ENCODE assay signal across 1 cellular context in the genomic region with DNA sequence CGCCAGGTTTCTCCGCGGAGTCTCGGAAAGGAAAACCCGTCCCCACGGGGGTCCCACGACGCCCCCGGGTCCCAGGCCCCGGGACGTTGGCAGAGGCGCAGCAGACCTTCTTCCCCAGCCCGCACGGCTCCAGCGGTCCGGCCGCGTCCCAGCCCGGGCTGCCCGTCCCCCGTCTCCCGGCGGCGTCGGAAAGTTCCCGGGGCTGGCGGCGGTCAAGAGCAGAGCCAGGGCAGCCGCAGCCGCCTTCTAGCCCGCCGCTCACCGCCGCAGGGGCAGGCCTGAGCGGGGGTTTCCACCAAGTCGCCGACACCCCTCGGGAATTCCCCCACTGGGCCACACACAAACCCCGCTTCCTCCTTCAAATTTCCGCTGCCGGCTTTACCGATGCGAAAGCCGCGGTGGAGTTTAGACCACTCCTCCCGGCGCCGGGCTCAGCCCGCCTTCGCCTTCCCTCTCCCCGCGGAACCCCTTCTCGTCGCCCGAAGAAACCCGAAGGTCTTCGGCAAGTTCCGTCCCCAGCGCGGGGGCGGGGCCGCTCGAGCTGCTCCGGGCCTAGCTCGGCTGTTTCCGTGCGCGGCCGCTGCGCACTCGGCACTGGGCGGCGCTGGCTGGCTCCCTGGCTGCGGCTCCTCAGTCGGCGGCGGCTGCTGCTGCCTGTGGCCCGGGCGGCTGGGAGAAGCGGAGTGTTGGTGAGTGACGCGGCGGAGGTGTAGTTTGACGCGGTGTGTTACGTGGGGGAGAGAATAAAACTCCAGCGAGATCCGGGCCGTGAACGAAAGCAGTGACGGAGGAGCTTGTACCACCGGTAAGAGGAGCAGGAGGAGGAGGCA.
TF ChIP-seq lines count a peak whose summit lies in the region.

A gene (plus strand): TSS at position 633 of the 830 bp plus-strand sequence. CDS start 25,674 bp downstream, outside the sequence.

TF ChIP-seq in HepG2, 621 proteins besides CTCF, POLR2A, EP300 and RAD21 (continued from another document and continues in another):
- TF ChIP-seq, protein P1, sequence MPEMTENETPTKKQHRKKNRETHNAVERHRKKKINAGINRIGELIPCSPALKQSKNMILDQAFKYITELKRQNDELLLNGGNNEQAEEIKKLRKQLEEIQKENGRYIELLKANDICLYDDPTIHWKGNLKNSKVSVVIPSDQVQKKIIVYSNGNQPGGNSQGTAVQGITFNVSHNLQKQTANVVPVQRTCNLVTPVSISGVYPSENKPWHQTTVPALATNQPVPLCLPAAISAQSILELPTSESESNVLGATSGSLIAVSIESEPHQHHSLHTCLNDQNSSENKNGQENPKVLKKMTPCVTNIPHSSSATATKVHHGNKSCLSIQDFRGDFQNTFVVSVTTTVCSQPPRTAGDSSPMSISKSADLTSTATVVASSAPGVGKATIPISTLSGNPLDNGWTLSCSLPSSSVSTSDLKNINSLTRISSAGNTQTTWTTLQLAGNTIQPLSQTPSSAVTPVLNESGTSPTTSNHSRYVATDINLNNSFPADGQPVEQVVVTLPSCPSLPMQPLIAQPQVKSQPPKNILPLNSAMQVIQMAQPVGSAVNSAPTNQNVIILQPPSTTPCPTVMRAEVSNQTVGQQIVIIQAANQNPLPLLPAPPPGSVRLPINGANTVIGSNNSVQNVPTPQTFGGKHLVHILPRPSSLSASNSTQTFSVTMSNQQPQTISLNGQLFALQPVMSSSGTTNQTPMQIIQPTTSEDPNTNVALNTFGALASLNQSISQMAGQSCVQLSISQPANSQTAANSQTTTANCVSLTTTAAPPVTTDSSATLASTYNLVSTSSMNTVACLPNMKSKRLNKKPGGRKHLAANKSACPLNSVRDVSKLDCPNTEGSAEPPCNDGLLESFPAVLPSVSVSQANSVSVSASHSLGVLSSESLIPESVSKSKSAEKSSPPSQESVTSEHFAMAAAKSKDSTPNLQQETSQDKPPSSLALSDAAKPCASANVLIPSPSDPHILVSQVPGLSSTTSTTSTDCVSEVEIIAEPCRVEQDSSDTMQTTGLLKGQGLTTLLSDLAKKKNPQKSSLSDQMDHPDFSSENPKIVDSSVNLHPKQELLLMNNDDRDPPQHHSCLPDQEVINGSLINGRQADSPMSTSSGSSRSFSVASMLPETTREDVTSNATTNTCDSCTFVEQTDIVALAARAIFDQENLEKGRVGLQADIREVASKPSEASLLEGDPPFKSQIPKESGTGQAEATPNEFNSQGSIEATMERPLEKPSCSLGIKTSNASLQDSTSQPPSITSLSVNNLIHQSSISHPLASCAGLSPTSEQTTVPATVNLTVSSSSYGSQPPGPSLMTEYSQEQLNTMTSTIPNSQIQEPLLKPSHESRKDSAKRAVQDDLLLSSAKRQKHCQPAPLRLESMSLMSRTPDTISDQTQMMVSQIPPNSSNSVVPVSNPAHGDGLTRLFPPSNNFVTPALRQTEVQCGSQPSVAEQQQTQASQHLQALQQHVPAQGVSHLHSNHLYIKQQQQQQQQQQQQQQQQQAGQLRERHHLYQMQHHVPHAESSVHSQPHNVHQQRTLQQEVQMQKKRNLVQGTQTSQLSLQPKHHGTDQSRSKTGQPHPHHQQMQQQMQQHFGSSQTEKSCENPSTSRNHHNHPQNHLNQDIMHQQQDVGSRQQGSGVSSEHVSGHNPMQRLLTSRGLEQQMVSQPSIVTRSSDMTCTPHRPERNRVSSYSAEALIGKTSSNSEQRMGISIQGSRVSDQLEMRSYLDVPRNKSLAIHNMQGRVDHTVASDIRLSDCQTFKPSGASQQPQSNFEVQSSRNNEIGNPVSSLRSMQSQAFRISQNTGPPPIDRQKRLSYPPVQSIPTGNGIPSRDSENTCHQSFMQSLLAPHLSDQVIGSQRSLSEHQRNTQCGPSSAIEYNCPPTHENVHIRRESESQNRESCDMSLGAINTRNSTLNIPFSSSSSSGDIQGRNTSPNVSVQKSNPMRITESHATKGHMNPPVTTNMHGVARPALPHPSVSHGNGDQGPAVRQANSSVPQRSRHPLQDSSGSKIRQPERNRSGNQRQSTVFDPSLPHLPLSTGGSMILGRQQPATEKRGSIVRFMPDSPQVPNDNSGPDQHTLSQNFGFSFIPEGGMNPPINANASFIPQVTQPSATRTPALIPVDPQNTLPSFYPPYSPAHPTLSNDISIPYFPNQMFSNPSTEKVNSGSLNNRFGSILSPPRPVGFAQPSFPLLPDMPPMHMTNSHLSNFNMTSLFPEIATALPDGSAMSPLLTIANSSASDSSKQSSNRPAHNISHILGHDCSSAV (CRISPR knock-in tag; IDR thresholded peaks at IDR 0.05; ENCODE audit: borderline replicate concordance), result no peak; the same call in 1 of the 2 replicates
- TF ChIP-seq, protein P2, sequence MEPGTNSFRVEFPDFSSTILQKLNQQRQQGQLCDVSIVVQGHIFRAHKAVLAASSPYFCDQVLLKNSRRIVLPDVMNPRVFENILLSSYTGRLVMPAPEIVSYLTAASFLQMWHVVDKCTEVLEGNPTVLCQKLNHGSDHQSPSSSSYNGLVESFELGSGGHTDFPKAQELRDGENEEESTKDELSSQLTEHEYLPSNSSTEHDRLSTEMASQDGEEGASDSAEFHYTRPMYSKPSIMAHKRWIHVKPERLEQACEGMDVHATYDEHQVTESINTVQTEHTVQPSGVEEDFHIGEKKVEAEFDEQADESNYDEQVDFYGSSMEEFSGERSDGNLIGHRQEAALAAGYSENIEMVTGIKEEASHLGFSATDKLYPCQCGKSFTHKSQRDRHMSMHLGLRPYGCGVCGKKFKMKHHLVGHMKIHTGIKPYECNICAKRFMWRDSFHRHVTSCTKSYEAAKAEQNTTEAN (CRISPR knock-in tag; conservative IDR thresholded peaks at IDR 0.05), result 0 out of 2 replicates have a peak, but pooled peaks have one; percentile 13
- TF ChIP-seq, protein P3, sequence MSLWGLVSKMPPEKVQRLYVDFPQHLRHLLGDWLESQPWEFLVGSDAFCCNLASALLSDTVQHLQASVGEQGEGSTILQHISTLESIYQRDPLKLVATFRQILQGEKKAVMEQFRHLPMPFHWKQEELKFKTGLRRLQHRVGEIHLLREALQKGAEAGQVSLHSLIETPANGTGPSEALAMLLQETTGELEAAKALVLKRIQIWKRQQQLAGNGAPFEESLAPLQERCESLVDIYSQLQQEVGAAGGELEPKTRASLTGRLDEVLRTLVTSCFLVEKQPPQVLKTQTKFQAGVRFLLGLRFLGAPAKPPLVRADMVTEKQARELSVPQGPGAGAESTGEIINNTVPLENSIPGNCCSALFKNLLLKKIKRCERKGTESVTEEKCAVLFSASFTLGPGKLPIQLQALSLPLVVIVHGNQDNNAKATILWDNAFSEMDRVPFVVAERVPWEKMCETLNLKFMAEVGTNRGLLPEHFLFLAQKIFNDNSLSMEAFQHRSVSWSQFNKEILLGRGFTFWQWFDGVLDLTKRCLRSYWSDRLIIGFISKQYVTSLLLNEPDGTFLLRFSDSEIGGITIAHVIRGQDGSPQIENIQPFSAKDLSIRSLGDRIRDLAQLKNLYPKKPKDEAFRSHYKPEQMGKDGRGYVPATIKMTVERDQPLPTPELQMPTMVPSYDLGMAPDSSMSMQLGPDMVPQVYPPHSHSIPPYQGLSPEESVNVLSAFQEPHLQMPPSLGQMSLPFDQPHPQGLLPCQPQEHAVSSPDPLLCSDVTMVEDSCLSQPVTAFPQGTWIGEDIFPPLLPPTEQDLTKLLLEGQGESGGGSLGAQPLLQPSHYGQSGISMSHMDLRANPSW (CRISPR knock-in tag; IDR thresholded peaks at IDR 0.05; ENCODE audit: borderline replicate concordance), result peak; percentile 82; the same call in 1 of the 2 replicates
- no peak for TF ChIP-seq NR3C1 (CRISPR knock-in tag; IDR thresholded peaks at IDR 0.05)
- no peak; the same call in 1 of the 2 replicates for TF ChIP-seq ZNF235 (CRISPR knock-in tag; IDR thresholded peaks at IDR 0.05; ENCODE audit: borderline replicate concordance)
- TF ChIP-seq KDM1A (CRISPR knock-in tag; IDR thresholded peaks at IDR 0.05), result no peak
- TF ChIP-seq KDM5A (IDR thresholded peaks at IDR 0.05; ENCODE audit: borderline replicate concordance, low read length), result no peak
- TF ChIP-seq, protein P4, sequence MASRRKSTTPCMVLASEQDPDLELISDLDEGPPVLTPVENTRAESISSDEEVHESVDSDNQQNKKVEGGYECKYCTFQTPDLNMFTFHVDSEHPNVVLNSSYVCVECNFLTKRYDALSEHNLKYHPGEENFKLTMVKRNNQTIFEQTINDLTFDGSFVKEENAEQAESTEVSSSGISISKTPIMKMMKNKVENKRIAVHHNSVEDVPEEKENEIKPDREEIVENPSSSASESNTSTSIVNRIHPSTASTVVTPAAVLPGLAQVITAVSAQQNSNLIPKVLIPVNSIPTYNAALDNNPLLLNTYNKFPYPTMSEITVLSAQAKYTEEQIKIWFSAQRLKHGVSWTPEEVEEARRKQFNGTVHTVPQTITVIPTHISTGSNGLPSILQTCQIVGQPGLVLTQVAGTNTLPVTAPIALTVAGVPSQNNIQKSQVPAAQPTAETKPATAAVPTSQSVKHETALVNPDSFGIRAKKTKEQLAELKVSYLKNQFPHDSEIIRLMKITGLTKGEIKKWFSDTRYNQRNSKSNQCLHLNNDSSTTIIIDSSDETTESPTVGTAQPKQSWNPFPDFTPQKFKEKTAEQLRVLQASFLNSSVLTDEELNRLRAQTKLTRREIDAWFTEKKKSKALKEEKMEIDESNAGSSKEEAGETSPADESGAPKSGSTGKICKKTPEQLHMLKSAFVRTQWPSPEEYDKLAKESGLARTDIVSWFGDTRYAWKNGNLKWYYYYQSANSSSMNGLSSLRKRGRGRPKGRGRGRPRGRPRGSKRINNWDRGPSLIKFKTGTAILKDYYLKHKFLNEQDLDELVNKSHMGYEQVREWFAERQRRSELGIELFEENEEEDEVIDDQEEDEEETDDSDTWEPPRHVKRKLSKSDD (CRISPR knock-in tag; IDR thresholded peaks at IDR 0.05; ENCODE audit: low read depth), result peak; percentile 99
- TF ChIP-seq ZNF768 (CRISPR knock-in tag; IDR thresholded peaks at IDR 0.05), result peak; percentile 60; the same call in 1 of the 2 replicates
- TF ChIP-seq, protein P5, sequence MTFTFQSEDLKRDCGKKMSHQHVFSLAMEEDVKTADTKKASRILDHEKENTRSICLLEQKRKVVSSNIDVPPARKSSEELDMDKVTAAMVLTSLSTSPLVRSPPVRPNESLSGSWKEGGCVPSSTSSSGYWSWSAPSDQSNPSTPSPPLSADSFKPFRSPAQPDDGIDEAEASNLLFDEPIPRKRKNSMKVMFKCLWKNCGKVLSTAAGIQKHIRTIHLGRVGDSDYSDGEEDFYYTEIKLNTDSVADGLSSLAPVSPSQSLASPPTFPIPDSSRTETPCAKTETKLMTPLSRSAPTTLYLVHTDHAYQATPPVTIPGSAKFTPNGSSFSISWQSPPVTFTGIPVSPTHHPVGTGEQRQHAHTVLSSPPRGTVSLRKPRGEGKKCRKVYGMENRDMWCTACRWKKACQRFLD (CRISPR knock-in tag; IDR thresholded peaks at IDR 0.05; ENCODE audit: borderline replicate concordance), result peak; percentile 45; the same call in 1 of the 2 replicates
- TF ChIP-seq, protein P6, sequence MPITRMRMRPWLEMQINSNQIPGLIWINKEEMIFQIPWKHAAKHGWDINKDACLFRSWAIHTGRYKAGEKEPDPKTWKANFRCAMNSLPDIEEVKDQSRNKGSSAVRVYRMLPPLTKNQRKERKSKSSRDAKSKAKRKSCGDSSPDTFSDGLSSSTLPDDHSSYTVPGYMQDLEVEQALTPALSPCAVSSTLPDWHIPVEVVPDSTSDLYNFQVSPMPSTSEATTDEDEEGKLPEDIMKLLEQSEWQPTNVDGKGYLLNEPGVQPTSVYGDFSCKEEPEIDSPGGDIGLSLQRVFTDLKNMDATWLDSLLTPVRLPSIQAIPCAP (CRISPR knock-in tag; IDR thresholded peaks at IDR 0.05; ENCODE audit: low read depth), result no peak
- TF ChIP-seq NKX3-1 (CRISPR knock-in tag; IDR thresholded peaks at IDR 0.05), result peak; percentile 45; the same call in 1 of the 2 replicates
- TF ChIP-seq, protein P7, sequence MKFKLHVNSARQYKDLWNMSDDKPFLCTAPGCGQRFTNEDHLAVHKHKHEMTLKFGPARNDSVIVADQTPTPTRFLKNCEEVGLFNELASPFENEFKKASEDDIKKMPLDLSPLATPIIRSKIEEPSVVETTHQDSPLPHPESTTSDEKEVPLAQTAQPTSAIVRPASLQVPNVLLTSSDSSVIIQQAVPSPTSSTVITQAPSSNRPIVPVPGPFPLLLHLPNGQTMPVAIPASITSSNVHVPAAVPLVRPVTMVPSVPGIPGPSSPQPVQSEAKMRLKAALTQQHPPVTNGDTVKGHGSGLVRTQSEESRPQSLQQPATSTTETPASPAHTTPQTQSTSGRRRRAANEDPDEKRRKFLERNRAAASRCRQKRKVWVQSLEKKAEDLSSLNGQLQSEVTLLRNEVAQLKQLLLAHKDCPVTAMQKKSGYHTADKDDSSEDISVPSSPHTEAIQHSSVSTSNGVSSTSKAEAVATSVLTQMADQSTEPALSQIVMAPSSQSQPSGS (CRISPR knock-in tag; IDR thresholded peaks at IDR 0.05), result peak; percentile 68
- peak; percentile 75; the same call in 1 of the 2 replicates for TF ChIP-seq ZNF510 (CRISPR knock-in tag; IDR thresholded peaks at IDR 0.05; ENCODE audit: low read depth)
- TF ChIP-seq, protein P8, sequence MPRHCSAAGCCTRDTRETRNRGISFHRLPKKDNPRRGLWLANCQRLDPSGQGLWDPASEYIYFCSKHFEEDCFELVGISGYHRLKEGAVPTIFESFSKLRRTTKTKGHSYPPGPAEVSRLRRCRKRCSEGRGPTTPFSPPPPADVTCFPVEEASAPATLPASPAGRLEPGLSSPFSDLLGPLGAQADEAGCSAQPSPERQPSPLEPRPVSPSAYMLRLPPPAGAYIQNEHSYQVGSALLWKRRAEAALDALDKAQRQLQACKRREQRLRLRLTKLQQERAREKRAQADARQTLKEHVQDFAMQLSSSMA (CRISPR knock-in tag; IDR thresholded peaks at IDR 0.05), result peak; percentile 77; the same call in 1 of the 2 replicates
- 0 out of 2 replicates have a peak, but pooled peaks have one; percentile 17 for TF ChIP-seq ZNF17 (CRISPR knock-in tag; IDR thresholded peaks at IDR 0.05)
- TF ChIP-seq PRMT3 (CRISPR knock-in tag; IDR thresholded peaks at IDR 0.05; ENCODE audit: borderline replicate concordance, low read depth), result 0 out of 2 replicates have a peak, but pooled peaks have one; percentile 43
- peak; percentile 87; the same call in 1 of the 2 replicates for TF ChIP-seq ZBTB20 (CRISPR knock-in tag; IDR thresholded peaks at IDR 0.05; ENCODE audit: borderline replicate concordance, low read depth)
- no peak; the same call in 1 of the 2 replicates for TF ChIP-seq ZNF570 (CRISPR knock-in tag; IDR thresholded peaks at IDR 0.05; ENCODE audit: borderline replicate concordance)
- peak in 1 of 2 experiments; percentile 46; a peak in 2 of 4 replicates for TF ChIP-seq KLF16 (CRISPR knock-in tag; IDR thresholded peaks at IDR 0.05)
- TF ChIP-seq ZNF720 (CRISPR knock-in tag; IDR thresholded peaks at IDR 0.05), result 0 out of 2 replicates have a peak, but pooled peaks have one; percentile 16
- no peak; the same call in 1 of the 2 replicates for TF ChIP-seq ZKSCAN5 (CRISPR knock-in tag; IDR thresholded peaks at IDR 0.05)
- TF ChIP-seq PAF1 (CRISPR knock-in tag; IDR thresholded peaks at IDR 0.05), result no peak
- TF ChIP-seq ZNF713 (CRISPR knock-in tag; IDR thresholded peaks at IDR 0.05), result no peak
- peak; percentile 67; the same call in 1 of the 2 replicates for TF ChIP-seq MTF1 (CRISPR knock-in tag; IDR thresholded peaks at IDR 0.05)
- peak; percentile 87; the same call in 1 of the 2 replicates for TF ChIP-seq AKAP8 (CRISPR knock-in tag; IDR thresholded peaks at IDR 0.05)
- TF ChIP-seq ZNF296 (CRISPR knock-in tag; conservative IDR thresholded peaks at IDR 0.05), result peak; percentile 70; the same call in 1 of the 2 replicates
- TF ChIP-seq PAWR (CRISPR knock-in tag; IDR thresholded peaks at IDR 0.05; ENCODE audit: borderline replicate concordance), result no peak
- no peak for TF ChIP-seq SNRNP70 (IDR thresholded peaks at IDR 0.05; ENCODE audit: low read depth, low read length)
- TF ChIP-seq SP5 (CRISPR knock-in tag; IDR thresholded peaks at IDR 0.05; ENCODE audit: borderline replicate concordance, low read depth), result peak; percentile 76
- no peak for TF ChIP-seq CC2D1A (CRISPR knock-in tag; IDR thresholded peaks at IDR 0.05)
- peak; percentile 92 for TF ChIP-seq PHF8 (CRISPR knock-in tag; IDR thresholded peaks at IDR 0.05)
- TF ChIP-seq, protein P9, sequence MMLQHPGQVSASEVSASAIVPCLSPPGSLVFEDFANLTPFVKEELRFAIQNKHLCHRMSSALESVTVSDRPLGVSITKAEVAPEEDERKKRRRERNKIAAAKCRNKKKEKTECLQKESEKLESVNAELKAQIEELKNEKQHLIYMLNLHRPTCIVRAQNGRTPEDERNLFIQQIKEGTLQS (CRISPR knock-in tag; IDR thresholded peaks at IDR 0.05), result peak; percentile 37; the same call in 1 of the 2 replicates
